ENCODE assay signal across 1 cellular context in the genomic region with DNA sequence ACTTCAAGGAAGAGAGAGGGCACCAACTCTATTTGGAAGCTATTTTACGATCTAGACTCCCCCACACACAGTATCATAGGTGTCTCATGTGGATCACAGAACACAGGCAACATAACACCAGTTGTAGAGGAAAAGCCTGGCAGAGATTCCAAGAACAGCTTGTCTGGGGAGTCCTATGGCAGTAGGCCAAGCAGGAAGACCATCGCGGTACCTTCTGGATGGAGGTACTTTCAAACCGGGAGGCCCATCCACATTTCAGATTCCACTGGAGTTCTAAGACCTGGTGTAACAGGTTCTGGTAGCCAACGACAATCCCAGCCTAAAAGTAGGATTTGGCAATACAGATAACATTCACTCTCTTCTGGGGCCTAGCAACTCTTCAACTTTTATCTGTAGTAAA.
TF ChIP-seq lines count a peak whose summit lies in the region.

No MANE protein-coding gene starts in this region.

TF ChIP-seq in WTC11, 78 proteins besides CTCF, POLR2A, EP300 and RAD21 (continued from another document):
- TF ChIP-seq, protein P1, sequence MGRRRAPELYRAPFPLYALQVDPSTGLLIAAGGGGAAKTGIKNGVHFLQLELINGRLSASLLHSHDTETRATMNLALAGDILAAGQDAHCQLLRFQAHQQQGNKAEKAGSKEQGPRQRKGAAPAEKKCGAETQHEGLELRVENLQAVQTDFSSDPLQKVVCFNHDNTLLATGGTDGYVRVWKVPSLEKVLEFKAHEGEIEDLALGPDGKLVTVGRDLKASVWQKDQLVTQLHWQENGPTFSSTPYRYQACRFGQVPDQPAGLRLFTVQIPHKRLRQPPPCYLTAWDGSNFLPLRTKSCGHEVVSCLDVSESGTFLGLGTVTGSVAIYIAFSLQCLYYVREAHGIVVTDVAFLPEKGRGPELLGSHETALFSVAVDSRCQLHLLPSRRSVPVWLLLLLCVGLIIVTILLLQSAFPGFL (CRISPR knock-in tag; IDR thresholded peaks at IDR 0.05; ENCODE audit: borderline replicate concordance), result no peak
- no peak for TF ChIP-seq NR3C1 (CRISPR knock-in tag; conservative IDR thresholded peaks at IDR 0.05; ENCODE audit: low read depth)
- no peak for TF ChIP-seq CBFB (CRISPR knock-in tag; IDR thresholded peaks at IDR 0.05; ENCODE audit: low read depth)
- no peak for TF ChIP-seq ZNF396 (CRISPR knock-in tag; IDR thresholded peaks at IDR 0.05; ENCODE audit: borderline replicate concordance)
- TF ChIP-seq, protein P2, sequence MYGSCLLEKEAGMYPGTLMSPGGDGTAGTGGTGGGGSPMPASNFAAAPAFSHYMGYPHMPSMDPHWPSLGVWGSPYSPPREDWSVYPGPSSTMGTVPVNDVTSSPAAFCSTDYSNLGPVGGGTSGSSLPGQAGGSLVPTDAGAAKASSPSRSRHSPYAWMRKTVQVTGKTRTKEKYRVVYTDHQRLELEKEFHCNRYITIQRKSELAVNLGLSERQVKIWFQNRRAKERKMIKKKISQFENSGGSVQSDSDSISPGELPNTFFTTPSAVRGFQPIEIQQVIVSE (CRISPR knock-in tag; IDR thresholded peaks at IDR 0.05; ENCODE audit: borderline replicate concordance), result no peak
- TF ChIP-seq ZNF416 (CRISPR knock-in tag; IDR thresholded peaks at IDR 0.05), result no peak
